21 cellular contexts compared by ENCODE assay signal in genomic region chr11:71213696-71214552, GRCh38. TPM values are rescaled to one million over a fixed set of nuclear protein-coding genes. Genes with fewer than 3 reads are reported as not detected.
DNase-seq lines count a peak whose midpoint lies in the region; ATAC-seq and TF ChIP-seq lines count a peak whose summit lies in the region.
"Had no signal": no experiment of that assay in that cellular context is flagged by ENCODE, and none has a peak within 500 bp of the region (broad histone marks: within the 10 kb centered on the region; RNA-seq: fewer than 3 reads in every experiment).

No MANE protein-coding gene starts in this region.

- H2BK5ac ChIP-seq in mesenchymal stem cell (ENCODE audit: low read depth, low read length, poor library complexity, severe bottlenecking) = no peak overlapping the region

- no peaks in the 10 kb centered on the region for H3K9me3 ChIP-seq in mesenchymal stem cell (ENCODE audit: control insufficient read depth, low read length)
- peaks cover 0 to 1% (median 0%) of the 10 kb centered on the region in 8 donors for H3K9me3 ChIP-seq in spleen
- H3K9me3 ChIP-seq: MG63 had no signal

- H2AFZ ChIP-seq in mesenchymal stem cell (ENCODE audit: low read depth, low read length) = no peak overlapping the region

- no peak for TF ChIP-seq POLR2A in spleen (IDR thresholded peaks at IDR 0.05)

- peaks cover 3% of the 10 kb centered on the region for H3K4me1 ChIP-seq in mesenchymal stem cell (ENCODE audit: control insufficient read depth, insufficient read depth, low read depth, low read length)
- no peaks in the 10 kb centered on the region for H3K4me1 ChIP-seq in spleen
- H3K4me1 ChIP-seq: BLaER1 treated with 17β-estradiol and CSF1 and Interleukin-3, amounts not matched to agents 10 nM and 100 nM had no signal

- peaks cover 7% of the 10 kb centered on the region for H3K27me3 Mint-ChIP-seq in activated naive CD8-positive, alpha-beta T cell treated with anti-CD3 and anti-CD28 coated beads for 36 hours
- H3K27me3 Mint-ChIP-seq in activated naive CD8-positive, alpha-beta T cell treated with anti-CD3 and anti-CD28 coated beads, Interleukin-2, amount 50 U/mL, for 24 hours = peaks cover 8% of the 10 kb centered on the region

- no peak overlapping the region for H3K4ac ChIP-seq in mesenchymal stem cell (ENCODE audit: low read depth in 1 of 2, low read length in 2 of 2)

- H3K4me1 Mint-ChIP-seq in activated naive CD8-positive, alpha-beta T cell treated with anti-CD3 and anti-CD28 coated beads for 36 hours = no peaks in the 10 kb centered on the region
- H3K4me1 Mint-ChIP-seq in activated naive CD8-positive, alpha-beta T cell treated with anti-CD3 and anti-CD28 coated beads, Interleukin-2, amount 50 U/mL, for 24 hours = no peaks in the 10 kb centered on the region
- H3K4me1 Mint-ChIP-seq: CD8-positive, alpha-beta memory T cell had no signal

- no peak for ATAC-seq in activated naive CD8-positive, alpha-beta T cell treated with anti-CD3 and anti-CD28 coated beads, Interleukin-2, amount 50 U/mL, for 24 hours
- ATAC-seq: GM12878 had no signal

- H4K91ac ChIP-seq in mesenchymal stem cell (ENCODE audit: low read length) = no peak overlapping the region

- H3K9me3 Mint-ChIP-seq in activated naive CD8-positive, alpha-beta T cell treated with anti-CD3 and anti-CD28 coated beads for 36 hours = no peaks in the 10 kb centered on the region
- H3K9me3 Mint-ChIP-seq in activated naive CD8-positive, alpha-beta T cell treated with anti-CD3 and anti-CD28 coated beads, Interleukin-2, amount 50 U/mL, for 24 hours = no peaks in the 10 kb centered on the region
- H3K9me3 Mint-ChIP-seq: CD8-positive, alpha-beta memory T cell had no signal

- H3K27me3 ChIP-seq in mesenchymal stem cell (ENCODE audit: control insufficient read depth in 1 of 2, insufficient read depth in 1 of 2, low read length in 2 of 2) = peaks cover 3 to 9% of the 10 kb centered on the region in 2 experiments
- H3K27me3 ChIP-seq in spleen (replicated peaks in 1 of 7) = peaks cover 0 to 87% (median 0%) of the 10 kb centered on the region in 7 donors
- H3K27me3 ChIP-seq: BLaER1 treated with 17β-estradiol and CSF1 and Interleukin-3, amounts not matched to agents 10 nM and 100 nM; MG63 had no signal

- H3K14ac ChIP-seq in mesenchymal stem cell (ENCODE audit: low read length in 2 of 2) = no peak overlapping the region

- no peak overlapping the region for H3K4me3 Mint-ChIP-seq in activated naive CD8-positive, alpha-beta T cell treated with anti-CD3 and anti-CD28 coated beads for 36 hours
- no peak overlapping the region for H3K4me3 Mint-ChIP-seq in activated naive CD8-positive, alpha-beta T cell treated with anti-CD3 and anti-CD28 coated beads, Interleukin-2, amount 50 U/mL, for 24 hours
- H3K4me3 Mint-ChIP-seq: CD8-positive, alpha-beta memory T cell; HFFc6 had no signal

- in situ Hi-C loops in KBM-7 (cut with MboI; ENCODE audit: low pct_unique_long_range_greater_than_20kb, low sequenced_read_pairs) = no loop called here

- H3K79me1 ChIP-seq in mesenchymal stem cell (replicated peaks; ENCODE audit: low read length, poor library complexity, severe bottlenecking) = peaks cover 21% of the 10 kb centered on the region

- no peak overlapping the region for H2BK15ac ChIP-seq in mesenchymal stem cell (ENCODE audit: low read depth, poor library complexity, severe bottlenecking)

- no peak overlapping the region for H2BK120ac ChIP-seq in mesenchymal stem cell (ENCODE audit: low read depth, low read length)

- 86% methylated on average over 19 of the region's 19 CpGs for WGBS in mesenchymal stem cell
- 79 to 83% (median 79%) methylated on average over 19 of the region's 19 CpGs for WGBS in spleen, 5 donors

- H3K9ac ChIP-seq in mesenchymal stem cell (ENCODE audit: low read length) = peak overlapping the region; percentile 7
- H3K9ac ChIP-seq: BLaER1 treated with 17β-estradiol and CSF1 and Interleukin-3, amounts not matched to agents 10 nM and 100 nM had no signal

- H2AK5ac ChIP-seq in mesenchymal stem cell (ENCODE audit: low read length, severe bottlenecking) = no peak overlapping the region

- no peak overlapping the region for H2BK12ac ChIP-seq in mesenchymal stem cell (ENCODE audit: low read length in 2 of 2)

- H3K27ac ChIP-seq in coronary artery = no peak overlapping the region
- no peak overlapping the region for H3K27ac ChIP-seq in mesenchymal stem cell (ENCODE audit: low read length, poor library complexity, severe bottlenecking)
- no peak overlapping the region for H3K27ac ChIP-seq in spleen
- H3K27ac ChIP-seq: 22Rv1; BLaER1 treated with 17β-estradiol and CSF1 and Interleukin-3, amounts not matched to agents 10 nM and 100 nM had no signal

- no peak overlapping the region for H4K8ac ChIP-seq in mesenchymal stem cell (ENCODE audit: low read length)

- no peak overlapping the region for H3K18ac ChIP-seq in mesenchymal stem cell (ENCODE audit: low read depth in 1 of 2, low read length in 2 of 2)

- peak overlapping the region; percentile 13 for H3K27ac Mint-ChIP-seq in activated naive CD8-positive, alpha-beta T cell treated with anti-CD3 and anti-CD28 coated beads for 36 hours
- H3K27ac Mint-ChIP-seq in activated naive CD8-positive, alpha-beta T cell treated with anti-CD3 and anti-CD28 coated beads, Interleukin-2, amount 50 U/mL, for 24 hours = no peak overlapping the region
- H3K27ac Mint-ChIP-seq: HFFc6 had no signal

- intact Hi-C loops in spleen (cut with DNase I; ENCODE audit: low total_unique reads) = no loop called here

- no peak for TF ChIP-seq CTCF in coronary artery (IDR thresholded peaks at IDR 0.05)
- no peak for TF ChIP-seq CTCF in spleen (IDR thresholded peaks at IDR 0.05 in 8 of 11, conservative IDR thresholded peaks at IDR 0.05 in 3 of 11)

- H3K36me3 ChIP-seq in mesenchymal stem cell (ENCODE audit: control insufficient read depth in 1 of 2, insufficient read depth in 2 of 2, low read depth in 1 of 2, low read length in 2 of 2) = peaks cover 0 to 14% of the 10 kb centered on the region in 2 experiments
- no peaks in the 10 kb centered on the region for H3K36me3 ChIP-seq in spleen
- H3K36me3 ChIP-seq: BLaER1 treated with 17β-estradiol and CSF1 and Interleukin-3, amounts not matched to agents 10 nM and 100 nM; MG63 had no signal

- H3K4me2 ChIP-seq in mesenchymal stem cell (ENCODE audit: low read length, poor library complexity, severe bottlenecking) = no peak overlapping the region
- H3K4me2 ChIP-seq: BLaER1 treated with 17β-estradiol and CSF1 and Interleukin-3, amounts not matched to agents 10 nM and 100 nM had no signal

- no peak for DNase-seq in activated naive CD8-positive, alpha-beta T cell treated with anti-CD3 and anti-CD28 coated beads for 36 hours
- no peak for DNase-seq in activated naive CD8-positive, alpha-beta T cell treated with anti-CD3 and anti-CD28 coated beads, Interleukin-2, amount 50 U/mL, for 24 hours
- peak; percentile 24 for DNase-seq in coronary artery (ENCODE audit: low spot score)
- DNase-seq in mesenchymal stem cell = no peak
- peak; percentile 51 for DNase-seq in spleen
- no peak for DNase-seq in KBM-7
- no peak for DNase-seq in HK-2 (ENCODE audit: unreplicated experiment)
- DNase-seq in COLO829 (ENCODE audit: low spot score) = no peak
- DNase-seq: CD8-positive, alpha-beta memory T cell; GDM1; GOT3; HFFc6; NCI-H1105 treated with DMSO at 0.1 percent for 48 hours; NCI-H1694 treated with DMSO at 0.1 percent for 48 hours; NCI-H2107; NCI-H2227 treated with DMSO at 0.1 percent for 48 hours; NCI-H524 treated with DMSO at 0.1 percent for 48 hours had no signal

- no peak overlapping the region for H3K23ac ChIP-seq in mesenchymal stem cell (ENCODE audit: low read length in 2 of 2)

- H3K4me3 ChIP-seq in coronary artery (no peak overlapping the region), mesenchymal stem cell (ENCODE audit: insufficient read depth in 1 of 2, low read depth in 1 of 2, low read length in 2 of 2) (peak overlapping the region in 1 of 2 experiments; percentile 54), spleen (no peak overlapping the region)
- H3K4me3 ChIP-seq: BLaER1 treated with 17β-estradiol and CSF1 and Interleukin-3, amounts not matched to agents 10 nM and 100 nM; GM12878; MG63 had no signal

- no peaks in the 10 kb centered on the region for H3K36me3 Mint-ChIP-seq in activated naive CD8-positive, alpha-beta T cell treated with anti-CD3 and anti-CD28 coated beads for 36 hours
- H3K36me3 Mint-ChIP-seq in activated naive CD8-positive, alpha-beta T cell treated with anti-CD3 and anti-CD28 coated beads, Interleukin-2, amount 50 U/mL, for 24 hours (ENCODE audit: low read depth) = no peaks in the 10 kb centered on the region
- H3K36me3 Mint-ChIP-seq: CD8-positive, alpha-beta memory T cell had no signal

RNA-seq across cellular contexts. Expression of gene SHANK2, which starts 38.5 kb away (rescaled TPM):
- total RNA-seq in activated naive CD8-positive, alpha-beta T cell treated with anti-CD3 and anti-CD28 coated beads for 36 hours = not detected
- 30.3 TPM for polyA plus RNA-seq in mesenchymal stem cell (2013, experiment 1 of 2)
- polyA plus RNA-seq in mesenchymal stem cell (2013, experiment 2 of 2) = 30.2 TPM
- total RNA-seq in spleen = 10 to 100 TPM in 5 of 7 donors, 1 to 10 TPM in 2; 5.7 to 23.8 (median 12.1) TPM
- polyA plus RNA-seq in spleen = 1 to 10 TPM in 1 of 3 donors, under 1 TPM in 2; 0.30 to 1.4 (median 0.61) TPM
- total RNA-seq: CD8-positive, alpha-beta memory T cell had no signal
- polyA plus RNA-seq: CD8-positive, alpha-beta memory T cell had no signal

Comparison
In these comparisons a context has a peak if more than half of its experiments do, and no peak if none do; other contexts are left out.
1. DNase-seq: peak in coronary artery (single experiment) and spleen (single experiment); none in activated naive CD8-positive, alpha-beta T cell treated with anti-CD3 and anti-CD28 coated beads for 36 hours (single experiment), activated naive CD8-positive, alpha-beta T cell treated with anti-CD3 and anti-CD28 coated beads, Interleukin-2, amount 50 U/mL, for 24 hours (single experiment), mesenchymal stem cell (single experiment), KBM-7 (single experiment), HK-2 (single experiment) and COLO829 (single experiment).
2. RNA of gene SHANK2, which starts 38.5 kb away (total RNA-seq): 5.7 to 23.8 TPM in spleen; not detected in activated naive CD8-positive, alpha-beta T cell treated with anti-CD3 and anti-CD28 coated beads for 36 hours; every median in the first group is over 4 times any median in the second.